In genomic region chr6:13987400-13987865, GRCh38 we compare ENCODE assay signal across 1 cellular context.
A peak's percentile ranks its signal among the peaks of the same experiment; 100 is the strongest.
TF ChIP-seq lines count a peak whose summit lies in the region.

No MANE protein-coding gene starts in this region.

TF ChIP-seq in K562, 482 proteins besides CTCF, POLR2A, EP300 and RAD21 (continued from another document and continues in another):
- no peak for TF ChIP-seq RFX7 (CRISPR knock-in tag; IDR thresholded peaks at IDR 0.05)
- no peak for TF ChIP-seq ZFP36 (IDR thresholded peaks at IDR 0.05; ENCODE audit: low read depth, low read length, partially characterized antibody)
- TF ChIP-seq PCBP2 (IDR thresholded peaks at IDR 0.05; ENCODE audit: low read depth, low read length, poor library complexity, severe bottlenecking) = no peak
- TF ChIP-seq FOXJ2 (tag; IDR thresholded peaks at IDR 0.05) = no peak
- no peak for TF ChIP-seq E4F1 (CRISPR knock-in tag; IDR thresholded peaks at IDR 0.05; ENCODE audit: borderline replicate concordance)
- 0 out of 2 replicates have a peak, but pooled peaks have one; percentile 5 for TF ChIP-seq NR2F6 (CRISPR knock-in tag; IDR thresholded peaks at IDR 0.05)
- 0 out of 2 replicates have a peak, but pooled peaks have one; percentile 62 for TF ChIP-seq KAT7 (CRISPR knock-in tag; IDR thresholded peaks at IDR 0.05; ENCODE audit: borderline replicate concordance)
- no peak for TF ChIP-seq SIN3B (IDR thresholded peaks at IDR 0.05; ENCODE audit: low read depth)
- TF ChIP-seq IRF9 (tag; IDR thresholded peaks at IDR 0.05) = no peak
- no peak for TF ChIP-seq ATF6 (CRISPR knock-in tag; IDR thresholded peaks at IDR 0.05)
- TF ChIP-seq KDM5B (IDR thresholded peaks at IDR 0.05; ENCODE audit: insufficient replicate concordance, low read depth, low read length) = no peak
- no peak for TF ChIP-seq HNRNPK (IDR thresholded peaks at IDR 0.05; ENCODE audit: low read depth, low read length, poor library complexity, severe bottlenecking)
- TF ChIP-seq ZC3H8 (IDR thresholded peaks at IDR 0.05) = no peak
- no peak for TF ChIP-seq USF2 (CRISPR knock-in tag; IDR thresholded peaks at IDR 0.05)
- no peak for TF ChIP-seq ZBTB7A (IDR thresholded peaks at IDR 0.05; ENCODE audit: borderline replicate concordance, control insufficient read depth, low read depth, low read length)
- TF ChIP-seq ATF1 (CRISPR knock-in tag; IDR thresholded peaks at IDR 0.05) = no peak
- peak; percentile 63 for TF ChIP-seq ATF1 (tag; IDR thresholded peaks at IDR 0.05)
- TF ChIP-seq KDM4B (IDR thresholded peaks at IDR 0.05; ENCODE audit: borderline replicate concordance in 2 of 2, low read depth in 1 of 2) = no peak
- no peak for TF ChIP-seq ZNF79 (CRISPR knock-in tag; IDR thresholded peaks at IDR 0.05; ENCODE audit: low read depth)
- TF ChIP-seq ZNF121 (CRISPR knock-in tag; conservative IDR thresholded peaks at IDR 0.05) = no peak
- no peak for TF ChIP-seq REST (CRISPR knock-in tag; IDR thresholded peaks at IDR 0.05; ENCODE audit: low read depth)
- TF ChIP-seq MNT (conservative IDR thresholded peaks at IDR 0.05) = peak in 1 of 2 experiments; percentile 62; a peak in 2 of 4 replicates
- no peak for TF ChIP-seq NR4A1 (CRISPR knock-in tag; IDR thresholded peaks at IDR 0.05)
- 0 out of 2 replicates have a peak, but pooled peaks have one; percentile 67 for TF ChIP-seq NR4A1 (tag; IDR thresholded peaks at IDR 0.05)
- no peak for TF ChIP-seq ZNF512 (tag; IDR thresholded peaks at IDR 0.05)
- TF ChIP-seq CBX2 (IDR thresholded peaks at IDR 0.05; ENCODE audit: insufficient read depth, low read length, poor library complexity, severe bottlenecking) = no peak
- peak; percentile 93 for TF ChIP-seq ZBTB2 (IDR thresholded peaks at IDR 0.05)
- no peak for TF ChIP-seq BRCA1 (IDR thresholded peaks at IDR 0.05)
- TF ChIP-seq BRCA1 (CRISPR knock-in tag; IDR thresholded peaks at IDR 0.05) = no peak
- TF ChIP-seq ZNF766 (CRISPR knock-in tag; conservative IDR thresholded peaks at IDR 0.05) = 0 out of 2 replicates have a peak, but pooled peaks have one; percentile 23
- TF ChIP-seq POLR2AphosphoS2 (IDR thresholded peaks at IDR 0.05; ENCODE audit: low read length) = no peak
- TF ChIP-seq ARID3A (IDR thresholded peaks at IDR 0.05; ENCODE audit: borderline replicate concordance, low read depth, low read length) = no peak
- TF ChIP-seq ZBTB1 (CRISPR knock-in tag; IDR thresholded peaks at IDR 0.05; ENCODE audit: borderline replicate concordance, low read depth) = no peak
- TF ChIP-seq PURB (CRISPR knock-in tag; IDR thresholded peaks at IDR 0.05; ENCODE audit: low read depth) = no peak
- no peak for TF ChIP-seq ELK1 (CRISPR knock-in tag; IDR thresholded peaks at IDR 0.05)
- TF ChIP-seq NBN (IDR thresholded peaks at IDR 0.05; ENCODE audit: low read depth) = peak; percentile 72
- no peak for TF ChIP-seq CBFB (CRISPR knock-in tag; IDR thresholded peaks at IDR 0.05)
- peak; percentile 97 for TF ChIP-seq MEIS2 (IDR thresholded peaks at IDR 0.05; ENCODE audit: partially characterized antibody)
- TF ChIP-seq ZNF224 (CRISPR knock-in tag; IDR thresholded peaks at IDR 0.05) = no peak
- no peak for TF ChIP-seq ZNF146 (CRISPR knock-in tag; IDR thresholded peaks at IDR 0.05; ENCODE audit: unreplicated experiment)
- no peak for TF ChIP-seq ETS1 (conservative IDR thresholded peaks at IDR 0.05; ENCODE audit: control insufficient read depth, low read depth, low read length)
- no peak for TF ChIP-seq ELK3 (CRISPR knock-in tag; IDR thresholded peaks at IDR 0.05)
